In genomic region chr1:59146651-59147358, GRCh38 we compare ENCODE assay signal across 1 cellular context.
TF ChIP-seq lines count a peak whose summit lies in the region.

No MANE protein-coding gene starts in this region.

TF ChIP-seq in HepG2, 621 proteins besides CTCF, POLR2A, EP300 and RAD21 (continued from another document and continues in another):
- TF ChIP-seq ZNF792 (CRISPR knock-in tag; IDR thresholded peaks at IDR 0.05) (no peak), SALL2 (CRISPR knock-in tag; IDR thresholded peaks at IDR 0.05) (0 out of 2 replicates have a peak, but pooled peaks have one; percentile 35), ZNF350 (CRISPR knock-in tag; IDR thresholded peaks at IDR 0.05; ENCODE audit: borderline replicate concordance, low read depth) (no peak), MTA3 (CRISPR knock-in tag; IDR thresholded peaks at IDR 0.05) (no peak), ARNT2 (CRISPR knock-in tag; IDR thresholded peaks at IDR 0.05; ENCODE audit: low read depth) (no peak), ZNF563 (CRISPR knock-in tag; IDR thresholded peaks at IDR 0.05) (peak; percentile 67; the same call in 1 of the 2 replicates), HDAC6 (IDR thresholded peaks at IDR 0.05; ENCODE audit: low read depth, low read length) (no peak), ZNF441 (CRISPR knock-in tag; IDR thresholded peaks at IDR 0.05; ENCODE audit: borderline replicate concordance) (no peak), FOXK1 (CRISPR knock-in tag; IDR thresholded peaks at IDR 0.05; ENCODE audit: borderline replicate concordance, low read depth) (no peak), DR1 (CRISPR knock-in tag; IDR thresholded peaks at IDR 0.05) (no peak), ZSCAN31 (CRISPR knock-in tag; IDR thresholded peaks at IDR 0.05; ENCODE audit: low read depth) (peak; percentile 53; the same call in 1 of the 2 replicates), RNF2 (conservative IDR thresholded peaks at IDR 0.05; ENCODE audit: low read depth) (0 out of 2 replicates have a peak, but pooled peaks have one; percentile 33), GABPB1 (CRISPR knock-in tag; IDR thresholded peaks at IDR 0.05) (peak; percentile 61; the same call in 1 of the 2 replicates), TBP (CRISPR knock-in tag; IDR thresholded peaks at IDR 0.05) (peak; percentile 36; the same call in 1 of the 2 replicates), HOXA3 (CRISPR knock-in tag; IDR thresholded peaks at IDR 0.05) (peak; percentile 27; the same call in 1 of the 2 replicates), ZFP82 (CRISPR knock-in tag; IDR thresholded peaks at IDR 0.05; ENCODE audit: borderline replicate concordance) (peak; percentile 56; the same call in 1 of the 2 replicates), ZNF275 (CRISPR knock-in tag; IDR thresholded peaks at IDR 0.05; ENCODE audit: borderline replicate concordance) (no peak), SMYD3 (CRISPR knock-in tag; IDR thresholded peaks at IDR 0.05) (no peak), RARG (CRISPR knock-in tag; IDR thresholded peaks at IDR 0.05; ENCODE audit: low read depth) (no peak), SP140L (CRISPR knock-in tag; IDR thresholded peaks at IDR 0.05; ENCODE audit: borderline replicate concordance) (no peak), KDM4B (CRISPR knock-in tag; IDR thresholded peaks at IDR 0.05) (0 out of 2 replicates have a peak, but pooled peaks have one; percentile 24), ZNF510 (CRISPR knock-in tag; IDR thresholded peaks at IDR 0.05; ENCODE audit: low read depth) (no peak), HDAC2 (CRISPR knock-in tag; IDR thresholded peaks at IDR 0.05) (0 out of 2 replicates have a peak, but pooled peaks have one; percentile 28), RBM22 (optimal IDR thresholded peaks at IDR 0.05; ENCODE audit: low read length) (no peak), UBTF (CRISPR knock-in tag; IDR thresholded peaks at IDR 0.05) (peak; percentile 67; the same call in 1 of the 2 replicates), SUZ12 (IDR thresholded peaks at IDR 0.05; ENCODE audit: low read depth, low read length) (no peak), KMT2A (CRISPR knock-in tag; IDR thresholded peaks at IDR 0.05) (0 out of 2 replicates have a peak, but pooled peaks have one; percentile 34), TCF7L2 (IDR thresholded peaks at IDR 0.05; ENCODE audit: low read depth, low read length) (no peak), TEAD3 (CRISPR knock-in tag; optimal IDR thresholded peaks at IDR 0.05; ENCODE audit: borderline replicate concordance) (peak; percentile 22), ZNF790 (CRISPR knock-in tag; IDR thresholded peaks at IDR 0.05; ENCODE audit: borderline replicate concordance) (0 out of 2 replicates have a peak, but pooled peaks have one; percentile 44), ZNF274 (CRISPR knock-in tag; IDR thresholded peaks at IDR 0.05) (no peak), ZNF264 (CRISPR knock-in tag; IDR thresholded peaks at IDR 0.05) (no peak), ZBTB7A (CRISPR knock-in tag; IDR thresholded peaks at IDR 0.05) (peak; percentile 68; the same call in 1 of the 2 replicates), IKZF1 (IDR thresholded peaks at IDR 0.05) (no peak), STAG1 (CRISPR knock-in tag; IDR thresholded peaks at IDR 0.05) (peak; percentile 60), MEIS1 (CRISPR knock-in tag; IDR thresholded peaks at IDR 0.05; ENCODE audit: borderline replicate concordance) (no peak)
- TF ChIP-seq, protein P1, sequence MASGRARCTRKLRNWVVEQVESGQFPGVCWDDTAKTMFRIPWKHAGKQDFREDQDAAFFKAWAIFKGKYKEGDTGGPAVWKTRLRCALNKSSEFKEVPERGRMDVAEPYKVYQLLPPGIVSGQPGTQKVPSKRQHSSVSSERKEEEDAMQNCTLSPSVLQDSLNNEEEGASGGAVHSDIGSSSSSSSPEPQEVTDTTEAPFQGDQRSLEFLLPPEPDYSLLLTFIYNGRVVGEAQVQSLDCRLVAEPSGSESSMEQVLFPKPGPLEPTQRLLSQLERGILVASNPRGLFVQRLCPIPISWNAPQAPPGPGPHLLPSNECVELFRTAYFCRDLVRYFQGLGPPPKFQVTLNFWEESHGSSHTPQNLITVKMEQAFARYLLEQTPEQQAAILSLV (CRISPR knock-in tag; IDR thresholded peaks at IDR 0.05; ENCODE audit: borderline replicate concordance): peak; percentile 74; the same call in 1 of the 2 replicates
- TF ChIP-seq, protein P2, sequence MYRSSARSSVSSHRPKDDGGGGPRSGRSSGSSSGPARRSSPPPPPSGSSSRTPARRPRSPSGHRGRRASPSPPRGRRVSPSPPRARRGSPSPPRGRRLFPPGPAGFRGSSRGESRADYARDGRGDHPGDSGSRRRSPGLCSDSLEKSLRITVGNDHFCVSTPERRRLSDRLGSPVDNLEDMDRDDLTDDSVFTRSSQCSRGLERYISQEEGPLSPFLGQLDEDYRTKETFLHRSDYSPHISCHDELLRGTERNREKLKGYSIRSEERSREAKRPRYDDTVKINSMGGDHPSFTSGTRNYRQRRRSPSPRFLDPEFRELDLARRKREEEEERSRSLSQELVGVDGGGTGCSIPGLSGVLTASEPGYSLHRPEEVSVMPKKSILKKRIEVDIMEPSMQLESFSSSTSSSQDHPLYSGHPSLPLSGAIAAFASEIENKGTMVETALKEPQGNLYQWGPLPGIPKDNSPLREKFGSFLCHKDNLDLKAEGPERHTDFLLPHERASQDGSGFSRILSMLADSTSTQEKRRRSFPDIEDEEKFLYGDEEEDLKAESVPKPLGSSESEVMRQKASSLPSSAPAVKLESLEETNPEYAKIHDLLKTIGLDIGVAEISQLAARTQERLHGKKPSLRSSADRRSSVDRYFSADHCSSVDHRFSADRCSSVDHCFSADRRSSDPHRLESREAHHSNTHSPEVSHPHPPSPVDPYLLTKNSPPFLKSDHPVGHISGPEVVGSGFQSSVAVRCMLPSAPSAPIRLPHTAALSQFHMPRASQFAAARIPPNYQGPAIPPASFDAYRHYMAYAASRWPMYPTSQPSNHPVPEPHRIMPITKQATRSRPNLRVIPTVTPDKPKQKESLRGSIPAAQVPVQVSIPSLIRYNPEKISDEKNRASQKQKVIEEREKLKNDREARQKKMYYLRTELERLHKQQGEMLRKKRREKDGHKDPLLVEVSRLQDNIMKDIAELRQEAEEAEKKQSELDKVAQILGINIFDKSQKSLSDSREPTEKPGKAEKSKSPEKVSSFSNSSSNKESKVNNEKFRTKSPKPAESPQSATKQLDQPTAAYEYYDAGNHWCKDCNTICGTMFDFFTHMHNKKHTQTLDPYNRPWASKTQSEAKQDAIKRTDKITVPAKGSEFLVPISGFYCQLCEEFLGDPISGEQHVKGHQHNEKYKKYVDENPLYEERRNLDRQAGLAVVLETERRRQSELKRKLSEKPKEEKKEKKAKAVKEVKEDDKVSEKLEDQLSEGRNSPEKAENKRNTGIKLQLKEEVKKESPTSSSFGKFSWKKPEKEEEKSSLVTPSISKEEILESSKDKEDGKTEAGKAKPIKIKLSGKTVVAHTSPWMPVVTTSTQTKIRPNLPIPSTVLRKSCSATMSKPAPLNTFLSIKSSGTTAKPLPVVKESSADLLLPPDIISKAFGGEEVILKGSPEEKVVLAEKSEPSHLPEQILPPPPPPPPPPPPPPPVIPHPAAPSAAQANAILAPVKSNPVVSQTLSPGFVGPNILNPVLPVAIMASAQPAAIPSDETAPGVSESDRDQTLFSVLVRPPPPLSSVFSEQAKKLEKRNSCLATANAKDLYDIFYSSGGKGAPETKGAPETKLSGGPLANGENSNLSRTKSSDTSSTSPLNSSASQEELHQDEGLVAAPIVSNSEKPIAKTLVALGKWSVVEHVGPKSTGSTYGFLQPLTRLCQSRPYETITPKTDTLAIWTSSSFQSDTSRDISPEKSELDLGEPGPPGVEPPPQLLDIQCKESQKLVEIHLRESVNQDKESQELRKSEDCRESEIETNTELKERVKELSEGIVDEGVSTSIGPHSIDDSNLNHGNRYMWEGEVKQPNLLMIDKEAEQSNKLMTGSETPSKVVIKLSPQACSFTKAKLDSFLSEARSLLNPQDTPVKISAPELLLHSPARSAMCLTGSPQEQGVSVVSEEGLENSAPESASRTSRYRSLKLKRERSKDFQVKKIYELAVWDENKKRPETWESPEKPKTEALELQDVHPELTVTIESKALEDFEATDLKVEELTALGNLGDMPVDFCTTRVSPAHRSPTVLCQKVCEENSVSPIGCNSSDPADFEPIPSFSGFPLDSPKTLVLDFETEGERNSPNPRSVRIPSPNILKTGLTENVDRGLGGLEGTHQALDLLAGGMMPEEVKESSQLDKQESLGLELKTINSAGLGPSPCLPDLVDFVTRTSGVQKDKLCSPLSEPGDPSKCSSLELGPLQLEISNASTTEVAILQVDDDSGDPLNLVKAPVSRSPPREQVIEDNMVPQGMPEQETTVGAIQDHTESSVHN (CRISPR knock-in tag; IDR thresholded peaks at IDR 0.05): no peak
- TF ChIP-seq, protein P3, sequence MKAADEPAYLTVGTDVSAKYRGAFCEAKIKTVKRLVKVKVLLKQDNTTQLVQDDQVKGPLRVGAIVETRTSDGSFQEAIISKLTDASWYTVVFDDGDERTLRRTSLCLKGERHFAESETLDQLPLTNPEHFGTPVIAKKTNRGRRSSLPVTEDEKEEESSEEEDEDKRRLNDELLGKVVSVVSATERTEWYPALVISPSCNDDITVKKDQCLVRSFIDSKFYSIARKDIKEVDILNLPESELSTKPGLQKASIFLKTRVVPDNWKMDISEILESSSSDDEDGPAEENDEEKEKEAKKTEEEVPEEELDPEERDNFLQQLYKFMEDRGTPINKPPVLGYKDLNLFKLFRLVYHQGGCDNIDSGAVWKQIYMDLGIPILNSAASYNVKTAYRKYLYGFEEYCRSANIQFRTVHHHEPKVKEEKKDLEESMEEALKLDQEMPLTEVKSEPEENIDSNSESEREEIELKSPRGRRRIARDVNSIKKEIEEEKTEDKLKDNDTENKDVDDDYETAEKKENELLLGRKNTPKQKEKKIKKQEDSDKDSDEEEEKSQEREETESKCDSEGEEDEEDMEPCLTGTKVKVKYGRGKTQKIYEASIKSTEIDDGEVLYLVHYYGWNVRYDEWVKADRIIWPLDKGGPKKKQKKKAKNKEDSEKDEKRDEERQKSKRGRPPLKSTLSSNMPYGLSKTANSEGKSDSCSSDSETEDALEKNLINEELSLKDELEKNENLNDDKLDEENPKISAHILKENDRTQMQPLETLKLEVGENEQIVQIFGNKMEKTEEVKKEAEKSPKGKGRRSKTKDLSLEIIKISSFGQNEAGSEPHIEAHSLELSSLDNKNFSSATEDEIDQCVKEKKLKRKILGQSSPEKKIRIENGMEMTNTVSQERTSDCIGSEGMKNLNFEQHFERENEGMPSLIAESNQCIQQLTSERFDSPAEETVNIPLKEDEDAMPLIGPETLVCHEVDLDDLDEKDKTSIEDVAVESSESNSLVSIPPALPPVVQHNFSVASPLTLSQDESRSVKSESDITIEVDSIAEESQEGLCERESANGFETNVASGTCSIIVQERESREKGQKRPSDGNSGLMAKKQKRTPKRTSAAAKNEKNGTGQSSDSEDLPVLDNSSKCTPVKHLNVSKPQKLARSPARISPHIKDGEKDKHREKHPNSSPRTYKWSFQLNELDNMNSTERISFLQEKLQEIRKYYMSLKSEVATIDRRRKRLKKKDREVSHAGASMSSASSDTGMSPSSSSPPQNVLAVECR (CRISPR knock-in tag; IDR thresholded peaks at IDR 0.05; ENCODE audit: borderline replicate concordance): peak; percentile 23; the same call in 1 of the 2 replicates
- TF ChIP-seq, protein P4, sequence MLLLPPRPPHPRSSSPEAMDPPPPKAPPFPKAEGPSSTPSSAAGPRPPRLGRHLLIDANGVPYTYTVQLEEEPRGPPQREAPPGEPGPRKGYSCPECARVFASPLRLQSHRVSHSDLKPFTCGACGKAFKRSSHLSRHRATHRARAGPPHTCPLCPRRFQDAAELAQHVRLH (CRISPR knock-in tag; IDR thresholded peaks at IDR 0.05; ENCODE audit: borderline replicate concordance, low read depth): 0 out of 2 replicates have a peak, but pooled peaks have one; percentile 43
- TF ChIP-seq, protein P5, sequence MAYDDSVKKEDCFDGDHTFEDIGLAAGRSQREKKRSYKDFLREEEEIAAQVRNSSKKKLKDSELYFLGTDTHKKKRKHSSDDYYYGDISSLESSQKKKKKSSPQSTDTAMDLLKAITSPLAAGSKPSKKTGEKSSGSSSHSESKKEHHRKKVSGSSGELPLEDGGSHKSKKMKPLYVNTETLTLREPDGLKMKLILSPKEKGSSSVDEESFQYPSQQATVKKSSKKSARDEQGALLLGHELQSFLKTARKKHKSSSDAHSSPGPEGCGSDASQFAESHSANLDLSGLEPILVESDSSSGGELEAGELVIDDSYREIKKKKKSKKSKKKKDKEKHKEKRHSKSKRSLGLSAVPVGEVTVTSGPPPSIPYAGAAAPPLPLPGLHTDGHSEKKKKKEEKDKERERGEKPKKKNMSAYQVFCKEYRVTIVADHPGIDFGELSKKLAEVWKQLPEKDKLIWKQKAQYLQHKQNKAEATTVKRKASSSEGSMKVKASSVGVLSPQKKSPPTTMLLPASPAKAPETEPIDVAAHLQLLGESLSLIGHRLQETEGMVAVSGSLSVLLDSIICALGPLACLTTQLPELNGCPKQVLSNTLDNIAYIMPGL (CRISPR knock-in tag; IDR thresholded peaks at IDR 0.05; ENCODE audit: borderline replicate concordance in 1 of 2, low read depth in 1 of 2): 0 out of 4 replicates have a peak, but pooled peaks have one; percentile 29 to 38
